ENCODE assay signal across 1 cellular context in the genomic region with DNA sequence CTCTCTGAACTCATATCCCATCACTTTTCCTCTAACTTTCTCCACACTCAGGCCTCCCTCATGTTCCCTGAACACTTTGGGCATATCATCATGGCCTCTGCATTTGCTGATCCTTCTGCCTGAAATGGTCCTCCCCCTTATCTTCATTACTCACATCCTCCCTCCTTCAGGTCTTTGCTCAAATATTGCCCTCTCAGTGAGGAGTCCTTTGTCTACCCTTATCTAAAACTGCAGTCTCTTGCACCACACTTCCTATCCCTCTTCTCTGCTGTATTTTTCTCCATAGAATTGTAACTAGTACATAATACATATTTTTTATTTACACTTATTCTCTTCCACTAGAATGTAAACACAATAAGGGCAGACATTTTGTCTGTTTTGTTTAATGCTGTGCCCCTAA.
A peak's percentile ranks its signal among the peaks of the same experiment; 100 is the strongest.
TF ChIP-seq lines count a peak whose summit lies in the region.

No MANE protein-coding gene starts in this region.

TF ChIP-seq in endothelial cell of umbilical vein, 7 proteins besides CTCF, POLR2A, EP300 and RAD21:
- TF ChIP-seq GATA2 (IDR thresholded peaks at IDR 0.05; ENCODE audit: insufficient read depth, insufficient read length, low read depth, low read length): peak; percentile 80
- TF ChIP-seq, protein P1, sequence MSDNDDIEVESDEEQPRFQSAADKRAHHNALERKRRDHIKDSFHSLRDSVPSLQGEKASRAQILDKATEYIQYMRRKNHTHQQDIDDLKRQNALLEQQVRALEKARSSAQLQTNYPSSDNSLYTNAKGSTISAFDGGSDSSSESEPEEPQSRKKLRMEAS (IDR thresholded peaks at IDR 0.05; ENCODE audit: insufficient read depth, insufficient read length): no peak
- no peak for TF ChIP-seq FOS (IDR thresholded peaks at IDR 0.05; ENCODE audit: borderline replicate concordance, insufficient read depth, low read length)
- TF ChIP-seq EZH2 (IDR thresholded peaks at IDR 0.05; ENCODE audit: borderline replicate concordance, low read depth, low read length, severe bottlenecking): no peak
- no peak for TF ChIP-seq MYC (IDR thresholded peaks at IDR 0.05; ENCODE audit: low read depth, low read length)
- peak; percentile 11 for TF ChIP-seq JUN (IDR thresholded peaks at IDR 0.05; ENCODE audit: borderline replicate concordance, insufficient read depth, insufficient read length, low read depth)
- TF ChIP-seq POLR2AphosphoS5 (IDR thresholded peaks at IDR 0.05; ENCODE audit: insufficient read depth, low read depth, low read length): no peak
